Comparison of ENCODE assay signal across 8 cellular contexts in the genomic region with DNA sequence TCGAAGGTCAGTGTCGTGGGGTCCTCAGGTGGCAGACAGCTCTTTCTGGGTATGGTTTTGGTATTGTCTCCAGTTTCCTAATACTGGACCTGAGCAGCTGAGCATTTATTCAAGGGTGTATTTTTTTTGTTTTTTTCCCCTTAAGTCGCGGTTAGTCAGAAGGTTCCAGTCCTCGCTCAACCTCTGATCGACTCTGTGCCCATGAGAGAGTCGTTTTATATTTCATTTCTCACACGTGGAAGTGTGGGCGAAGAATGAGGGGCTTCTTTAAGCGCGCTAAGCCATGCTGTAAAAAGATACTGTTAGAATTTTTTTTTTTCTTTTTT. TPM values are rescaled to one million over a fixed set of nuclear protein-coding genes. Genes with fewer than 3 reads are reported as not detected.
DNase-seq lines count a peak whose midpoint lies in the region; ATAC-seq and TF ChIP-seq lines count a peak whose summit lies in the region.

No MANE protein-coding gene starts in this region.

- intact Hi-C loops in Right ventricle myocardium superior (cut with DNase I), result no loop called here
- intact Hi-C loops in naive thymus-derived CD4-positive, alpha-beta T cell (cut with micrococcal nuclease), result no loop called here

- H3K9me3 Mint-ChIP-seq in endothelial cell (ENCODE audit: unreplicated experiment), result no peaks in the 10 kb centered on the region
- peaks cover 0 to 7% (median 0%) of the 10 kb centered on the region in 11 donors for H3K9me3 Mint-ChIP-seq in naive thymus-derived CD4-positive, alpha-beta T cell

- POLR2A ChIA-PET in naive thymus-derived CD4-positive, alpha-beta T cell (lab: Charles Lee), result no interaction called here

- H3K4me1 Mint-ChIP-seq in endothelial cell (ENCODE audit: unreplicated experiment), result peaks cover 10% of the 10 kb centered on the region
- H3K4me1 Mint-ChIP-seq in naive thymus-derived CD4-positive, alpha-beta T cell, result peaks cover 0 to 22% (median 18%) of the 10 kb centered on the region in 7 donors

- peak overlapping the region; percentile 43 for H3K4me3 ChIP-seq in cardiac muscle cell
- H3K4me3 ChIP-seq in naive thymus-derived CD4-positive, alpha-beta T cell (ENCODE audit: low read length), result no peak overlapping the region
- H3K4me3 ChIP-seq in effector memory CD4-positive, alpha-beta T cell (ENCODE audit: insufficient read depth, low read depth, low read length, poor library complexity, severe bottlenecking), result no peak overlapping the region

- H3K4me3 Mint-ChIP-seq in endothelial cell (ENCODE audit: unreplicated experiment), result peak overlapping the region; percentile 89
- peak overlapping the region; percentile 53 to 76 (median 68) for H3K4me3 Mint-ChIP-seq in naive thymus-derived CD4-positive, alpha-beta T cell

- TF ChIP-seq CTCF in cardiac muscle cell (IDR thresholded peaks at IDR 0.05; ENCODE audit: low read depth, low read length) (no peak), endothelial cell (IDR thresholded peaks at IDR 0.05; ENCODE audit: unreplicated experiment) (no peak)

- no peak for DNase-seq in cardiac muscle cell (ENCODE audit: low read depth in 1 of 2, low spot score in 1 of 2)
- DNase-seq in Right ventricle myocardium superior, result no peak
- DNase-seq in endothelial cell (ENCODE audit: low spot score), result no peak
- no peak for DNase-seq in naive thymus-derived CD4-positive, alpha-beta T cell
- no peak for DNase-seq in DMS53 (lab: John Stamatoyannopoulos, UW)
- no peak for DNase-seq in NCI-H1436 treated with DMSO at 0.1 percent for 48 hours (lab: John Stamatoyannopoulos, UW)
- no peak for DNase-seq in effector memory CD4-positive, alpha-beta T cell

- H3K27me3 ChIP-seq in cardiac muscle cell, result no peaks in the 10 kb centered on the region
- no peaks in the 10 kb centered on the region for H3K27me3 ChIP-seq in naive thymus-derived CD4-positive, alpha-beta T cell (ENCODE audit: control insufficient read depth in 2 of 2, insufficient read depth in 2 of 2, low read length in 2 of 2)
- no peaks in the 10 kb centered on the region for H3K27me3 ChIP-seq in effector memory CD4-positive, alpha-beta T cell (replicated peaks; ENCODE audit: control insufficient read depth, insufficient read depth, low read length, poor library complexity, severe bottlenecking)

- no peaks in the 10 kb centered on the region for H3K4me1 ChIP-seq in cardiac muscle cell (ENCODE audit: low read depth)
- no peaks in the 10 kb centered on the region for H3K4me1 ChIP-seq in naive thymus-derived CD4-positive, alpha-beta T cell (ENCODE audit: control insufficient read depth in 2 of 2, insufficient read depth in 2 of 2, low read length in 2 of 2)
- no peaks in the 10 kb centered on the region for H3K4me1 ChIP-seq in effector memory CD4-positive, alpha-beta T cell (ENCODE audit: control insufficient read depth, insufficient read depth, low read length, poor library complexity, severe bottlenecking)

- H3K27me3 Mint-ChIP-seq in endothelial cell (ENCODE audit: unreplicated experiment), result peaks cover 2% of the 10 kb centered on the region
- H3K27me3 Mint-ChIP-seq in naive thymus-derived CD4-positive, alpha-beta T cell, result peaks cover 20 to 41% (median 28%) of the 10 kb centered on the region in 5 donors

- CTCF ChIA-PET in naive thymus-derived CD4-positive, alpha-beta T cell (lab: Charles Lee), result no interaction called here

- no peak for ATAC-seq in Right ventricle myocardium superior (ENCODE audit: poor library complexity)
- ATAC-seq in naive thymus-derived CD4-positive, alpha-beta T cell, result no peak
- ATAC-seq in GM18861 (IDR thresholded peaks at IDR 0.05; ENCODE audit: unreplicated experiment), result no peak

- H3K36me3 ChIP-seq in cardiac muscle cell, result no peaks in the 10 kb centered on the region
- H3K36me3 ChIP-seq in naive thymus-derived CD4-positive, alpha-beta T cell (ENCODE audit: control insufficient read depth in 2 of 3, insufficient read depth in 3 of 3, low read length in 3 of 3), result no peaks in the 10 kb centered on the region
- no peaks in the 10 kb centered on the region for H3K36me3 ChIP-seq in effector memory CD4-positive, alpha-beta T cell (ENCODE audit: control insufficient read depth, insufficient read depth, low read length)

- no peaks in the 10 kb centered on the region for H3K9me3 ChIP-seq in cardiac muscle cell (ENCODE audit: low read depth)
- H3K9me3 ChIP-seq in naive thymus-derived CD4-positive, alpha-beta T cell (ENCODE audit: control insufficient read depth in 2 of 3, low read length in 3 of 3), result no peaks in the 10 kb centered on the region
- no peaks in the 10 kb centered on the region for H3K9me3 ChIP-seq in effector memory CD4-positive, alpha-beta T cell (ENCODE audit: control insufficient read depth, low read length)

- peak overlapping the region; percentile 86 for H3K27ac Mint-ChIP-seq in endothelial cell (ENCODE audit: unreplicated experiment)
- H3K27ac Mint-ChIP-seq in naive thymus-derived CD4-positive, alpha-beta T cell, result no peak overlapping the region

- peak overlapping the region; percentile 55 for H3K27ac ChIP-seq in cardiac muscle cell
- H3K27ac ChIP-seq in naive thymus-derived CD4-positive, alpha-beta T cell (ENCODE audit: low read depth, low read length), result no peak overlapping the region
- H3K27ac ChIP-seq in effector memory CD4-positive, alpha-beta T cell (ENCODE audit: insufficient read depth, low read length, poor library complexity, severe bottlenecking), result no peak overlapping the region

- H3K36me3 Mint-ChIP-seq in endothelial cell (ENCODE audit: low read depth, unreplicated experiment), result no peaks in the 10 kb centered on the region
- H3K36me3 Mint-ChIP-seq in naive thymus-derived CD4-positive, alpha-beta T cell, result no peaks in the 10 kb centered on the region

RNA-seq across cellular contexts. Expression of gene MIPOL1, which starts 0.5 kb away (rescaled TPM):
- total RNA-seq in cardiac muscle cell, result 7.2 and 8.4 TPM in 2 replicates
- polyA plus RNA-seq in cardiac muscle cell, result 6.5 and 7.3 TPM in 2 replicates
- 8.4 TPM for total RNA-seq in Right ventricle myocardium superior
- total RNA-seq in endothelial cell (ENCODE audit: unreplicated experiment), result 12.1 TPM
- under 1 TPM in 3 of 5 experiments, not detected in 2; 0.12 to 0.69 (median 0.27) TPM for total RNA-seq in naive thymus-derived CD4-positive, alpha-beta T cell
- not detected for polyA plus RNA-seq in naive thymus-derived CD4-positive, alpha-beta T cell

RNA-seq across cellular contexts. Expression of gene SLC25A21, which starts 25.8 kb away (rescaled TPM):
- total RNA-seq in cardiac muscle cell (0.63 and 4.8 TPM in 2 replicates), Right ventricle myocardium superior (0.78 TPM), endothelial cell (ENCODE audit: unreplicated experiment) (1.2 TPM)
- polyA plus RNA-seq in cardiac muscle cell, result 1.7 and 8.4 TPM in 2 replicates
- not detected for total RNA-seq in naive thymus-derived CD4-positive, alpha-beta T cell
- polyA plus RNA-seq in naive thymus-derived CD4-positive, alpha-beta T cell, result not detected
